Comparison of ENCODE assay signal across 14 cellular contexts in the genomic region with DNA sequence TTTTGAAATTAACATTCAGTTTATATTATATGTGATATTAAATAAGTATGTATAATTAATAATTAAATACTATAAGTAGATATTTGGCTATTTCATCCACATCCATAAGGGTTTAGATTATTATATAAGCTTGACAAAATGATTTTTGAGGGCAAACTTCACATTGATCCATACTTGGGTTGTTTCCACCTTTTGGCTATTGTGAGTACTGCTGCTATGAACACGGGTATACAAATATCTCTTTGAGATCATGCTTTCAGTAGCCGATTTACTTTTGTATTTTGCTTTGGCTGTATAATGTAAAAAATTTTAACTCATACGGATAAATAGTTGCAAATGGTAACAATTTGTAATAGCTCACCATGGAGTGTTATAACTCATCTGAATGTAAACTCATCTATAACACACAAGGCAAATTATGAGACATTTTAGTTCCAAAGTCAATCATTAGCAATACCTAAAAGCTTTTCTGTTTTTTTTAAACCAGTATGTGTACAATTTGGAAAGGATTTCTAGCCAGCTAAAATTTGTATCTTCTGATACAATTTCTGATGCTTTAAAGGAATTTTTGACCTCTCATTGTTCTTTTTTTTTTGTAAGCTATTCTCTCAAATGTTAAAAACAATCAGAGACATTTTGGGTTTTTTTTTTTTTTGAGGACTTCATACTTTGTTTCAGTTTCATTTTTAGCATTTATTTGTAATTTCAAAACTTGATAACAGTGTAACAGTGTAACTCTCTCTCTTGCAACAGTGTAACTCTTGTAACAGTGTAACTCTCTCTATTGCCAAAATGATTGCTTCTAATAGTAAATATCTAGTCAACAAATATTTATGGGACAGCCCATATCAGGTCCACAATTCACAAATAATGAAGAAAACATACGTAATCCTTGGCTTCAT. TPM values are rescaled to one million over a fixed set of nuclear protein-coding genes. Genes with fewer than 3 reads are reported as not detected.
DNase-seq lines count a peak whose midpoint lies in the region; ATAC-seq, FAIRE-seq and TF ChIP-seq lines count a peak whose summit lies in the region.
"Had no signal": no experiment of that assay in that cellular context is flagged by ENCODE, and none has a peak within 500 bp of the region (broad histone marks: within the 10 kb centered on the region; RNA-seq: fewer than 3 reads in every experiment).

No MANE protein-coding gene starts in this region.

- no peaks in the 10 kb centered on the region for H3K4me1 ChIP-seq in uterus

- no peaks in the 10 kb centered on the region for H3K9me3 ChIP-seq in uterus

- no peak for DNase-seq in GM12892 (ENCODE audit: insufficient read length)
- DNase-seq in fibroblast of the aortic adventitia (ENCODE audit: low read depth), result no peak
- no peak for DNase-seq in KG1 (lab: John Stamatoyannopoulos, UW)
- no peak for DNase-seq in GM19238 (ENCODE audit: insufficient read length, low spot score)
- no peak for DNase-seq in uterus
- DNase-seq in retina, result no peak
- DNase-seq: kidney glomerular epithelial cell, nephron progenitor cell, RPMI8226 had no signal

- intact Hi-C loops in uterus (cut with DNase I; ENCODE audit: low total_unique reads), result no loop called here

- TF ChIP-seq CTCF in fibroblast of the aortic adventitia (IDR thresholded peaks at IDR 0.05; ENCODE audit: insufficient read depth, low read length) (peak; percentile 9), uterus (IDR thresholded peaks at IDR 0.05) (no peak)

- TF ChIP-seq POLR2A in GM12892 (IDR thresholded peaks at IDR 0.05; ENCODE audit: low read depth, low read length) (no peak), uterus (IDR thresholded peaks at IDR 0.05) (no peak)

- H3K4me3 ChIP-seq in fibroblast of the aortic adventitia (ENCODE audit: low read depth, low read length) (no peak overlapping the region), uterus (no peak overlapping the region)
- H3K4me3 ChIP-seq: cardiac muscle cell had no signal

- FAIRE-seq in GM12892 (lab: Jason Lieb, UNC), result peak; percentile 14
- FAIRE-seq: TTC549 had no signal

- peak; percentile 73 for ATAC-seq in GM19395 (IDR thresholded peaks at IDR 0.05; ENCODE audit: unreplicated experiment)
- ATAC-seq in HG03460 (IDR thresholded peaks at IDR 0.05; ENCODE audit: unreplicated experiment), result peak; percentile 76

- H3K27ac ChIP-seq in uterus, result no peak overlapping the region
- H3K27ac ChIP-seq: cardiac muscle cell had no signal

- no peaks in the 10 kb centered on the region for H3K27me3 ChIP-seq in uterus
- H3K27me3 ChIP-seq: cardiac muscle cell had no signal

- no peaks in the 10 kb centered on the region for H3K36me3 ChIP-seq in uterus
- H3K36me3 ChIP-seq: cardiac muscle cell had no signal

RNA-seq across cellular contexts. Expression of gene ARX, which starts 51.8 kb away (rescaled TPM):
- polyA plus RNA-seq in GM12892 (2012; ENCODE audit: missing spikeins), result not detected
- not detected in 2 replicates for total RNA-seq in fibroblast of the aortic adventitia (ENCODE audit: low replicate concordance)
- total RNA-seq in uterus, result under 1 TPM in 1 of 4 donors, not detected in 3; 0.49 TPM
- total RNA-seq: activated T-helper 2 cell treated with anti-CD3 and anti-CD28 coated beads, Interferon-gamma antibody, Interleukin-2, Interleukin-4, amounts not matched to agents 10 μg/mL and 5 μg/mL and 100 μg/mL, durations not matched to agents 14 hours and 24 hours and 36 hours; cardiac muscle cell had no signal
- polyA plus RNA-seq: cardiac muscle cell had no signal
